Comparison of ENCODE assay signal across 2 cellular contexts in genomic region chr10:110638319-110638718, GRCh38.
TF ChIP-seq lines count a peak whose summit lies in the region.

No MANE protein-coding gene starts in this region.

TF ChIP-seq in H1, 55 proteins besides CTCF, POLR2A, EP300 and RAD21:
- TF ChIP-seq RNF2 (IDR thresholded peaks at IDR 0.05; ENCODE audit: borderline replicate concordance, low read depth, low read length, missing control alignments, poor library complexity, severe bottlenecking) = no peak
- TF ChIP-seq KDM1A (IDR thresholded peaks at IDR 0.05; ENCODE audit: borderline replicate concordance, low read length) = peak; percentile 73

TF ChIP-seq in HepG2, 621 proteins besides CTCF, POLR2A, EP300 and RAD21:
- TF ChIP-seq, protein P1, sequence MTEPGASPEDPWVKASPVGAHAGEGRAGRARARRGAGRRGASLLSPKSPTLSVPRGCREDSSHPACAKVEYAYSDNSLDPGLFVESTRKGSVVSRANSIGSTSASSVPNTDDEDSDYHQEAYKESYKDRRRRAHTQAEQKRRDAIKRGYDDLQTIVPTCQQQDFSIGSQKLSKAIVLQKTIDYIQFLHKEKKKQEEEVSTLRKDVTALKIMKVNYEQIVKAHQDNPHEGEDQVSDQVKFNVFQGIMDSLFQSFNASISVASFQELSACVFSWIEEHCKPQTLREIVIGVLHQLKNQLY (CRISPR knock-in tag; IDR thresholded peaks at IDR 0.05) = no peak
- TF ChIP-seq ZBTB42 (CRISPR knock-in tag; IDR thresholded peaks at IDR 0.05) (no peak), ZNF256 (CRISPR knock-in tag; conservative IDR thresholded peaks at IDR 0.05) (no peak), ZNF577 (CRISPR knock-in tag; IDR thresholded peaks at IDR 0.05; ENCODE audit: borderline replicate concordance, low read depth) (no peak), NR2F1 (CRISPR knock-in tag; IDR thresholded peaks at IDR 0.05) (no peak), PRDM4 (CRISPR knock-in tag; IDR thresholded peaks at IDR 0.05; ENCODE audit: borderline replicate concordance) (no peak), ZNF841 (CRISPR knock-in tag; IDR thresholded peaks at IDR 0.05; ENCODE audit: borderline replicate concordance) (no peak), ZNF121 (CRISPR knock-in tag; IDR thresholded peaks at IDR 0.05) (no peak), ZNF124 (CRISPR knock-in tag; IDR thresholded peaks at IDR 0.05) (no peak), NFE2L1 (CRISPR knock-in tag; IDR thresholded peaks at IDR 0.05; ENCODE audit: borderline replicate concordance) (no peak)
- TF ChIP-seq, protein P2, sequence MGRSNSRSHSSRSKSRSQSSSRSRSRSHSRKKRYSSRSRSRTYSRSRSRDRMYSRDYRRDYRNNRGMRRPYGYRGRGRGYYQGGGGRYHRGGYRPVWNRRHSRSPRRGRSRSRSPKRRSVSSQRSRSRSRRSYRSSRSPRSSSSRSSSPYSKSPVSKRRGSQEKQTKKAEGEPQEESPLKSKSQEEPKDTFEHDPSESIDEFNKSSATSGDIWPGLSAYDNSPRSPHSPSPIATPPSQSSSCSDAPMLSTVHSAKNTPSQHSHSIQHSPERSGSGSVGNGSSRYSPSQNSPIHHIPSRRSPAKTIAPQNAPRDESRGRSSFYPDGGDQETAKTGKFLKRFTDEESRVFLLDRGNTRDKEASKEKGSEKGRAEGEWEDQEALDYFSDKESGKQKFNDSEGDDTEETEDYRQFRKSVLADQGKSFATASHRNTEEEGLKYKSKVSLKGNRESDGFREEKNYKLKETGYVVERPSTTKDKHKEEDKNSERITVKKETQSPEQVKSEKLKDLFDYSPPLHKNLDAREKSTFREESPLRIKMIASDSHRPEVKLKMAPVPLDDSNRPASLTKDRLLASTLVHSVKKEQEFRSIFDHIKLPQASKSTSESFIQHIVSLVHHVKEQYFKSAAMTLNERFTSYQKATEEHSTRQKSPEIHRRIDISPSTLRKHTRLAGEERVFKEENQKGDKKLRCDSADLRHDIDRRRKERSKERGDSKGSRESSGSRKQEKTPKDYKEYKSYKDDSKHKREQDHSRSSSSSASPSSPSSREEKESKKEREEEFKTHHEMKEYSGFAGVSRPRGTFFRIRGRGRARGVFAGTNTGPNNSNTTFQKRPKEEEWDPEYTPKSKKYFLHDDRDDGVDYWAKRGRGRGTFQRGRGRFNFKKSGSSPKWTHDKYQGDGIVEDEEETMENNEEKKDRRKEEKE (IDR thresholded peaks at IDR 0.05) = no peak
TF ChIP-seq in HepG2: peak in this region for 0.
